ENCODE assay signal across 25 cellular contexts in genomic region chr11:69423611-69424385, GRCh38. TPM values are rescaled to one million over a fixed set of nuclear protein-coding genes. Genes with fewer than 3 reads are reported as not detected.
"Had no signal": no experiment of that assay in that cellular context is flagged by ENCODE, and none has a peak within 500 bp of the region (broad histone marks: within the 10 kb centered on the region; RNA-seq: fewer than 3 reads in every experiment).

No MANE protein-coding gene starts in this region.

- H3K9me3 Mint-ChIP-seq: natural killer cell treated with Interleukin-12 subunit alpha and Interleukin-12 subunit beta and Interleukin-15 and Interleukin-18, amount 100 ng/mL, for 72 hours had no signal

- H3K27ac Mint-ChIP-seq: activated CD4-positive, alpha-beta memory T cell treated with anti-CD3 and anti-CD28 coated beads, Interleukin-2, amount 10 ng/mL, durations not matched to agents 7 days and 5 days; activated CD4-positive, alpha-beta T cell treated with anti-CD3 and anti-CD28 coated beads, Interleukin-2, amount 10 ng/mL, durations not matched to agents 24 days and 14 days; activated CD8-positive, alpha-beta memory T cell treated with anti-CD3 and anti-CD28 coated beads, Interleukin-2, amount 10 ng/mL, durations not matched to agents 7 days and 5 days; activated naive CD4-positive, alpha-beta T cell treated with anti-CD3 and anti-CD28 coated beads, Interleukin-2, amount 50 U/mL, for 24 hours; effector memory CD8-positive, alpha-beta T cell; natural killer cell treated with Interleukin-12 subunit alpha and Interleukin-12 subunit beta and Interleukin-15 and Interleukin-18, amount 100 ng/mL, for 72 hours; stimulated activated effector memory CD8-positive, alpha-beta T cell treated with anti-CD3 and anti-CD28 coated beads, Interleukin-12 subunit alpha, Interleukin-12 subunit beta, amount 100 ng/mL, for 72 hours; stimulated activated naive CD8-positive, alpha-beta T cell treated with anti-CD3 and anti-CD28 coated beads, Interleukin-15, amount 100 ng/mL, for 72 hours; T-helper 17 cell had no signal

- H3K36me3 Mint-ChIP-seq: activated CD8-positive, alpha-beta memory T cell treated with anti-CD3 and anti-CD28 coated beads, Interleukin-2, amount 10 ng/mL, durations not matched to agents 7 days and 5 days; activated naive CD4-positive, alpha-beta T cell treated with anti-CD3 and anti-CD28 coated beads, Interleukin-2, amount 50 U/mL, for 24 hours; brain had no signal

- H3K4me3 Mint-ChIP-seq: activated CD4-positive, alpha-beta memory T cell treated with anti-CD3 and anti-CD28 coated beads, Interleukin-2, amount 10 ng/mL, durations not matched to agents 7 days and 5 days; activated CD4-positive, alpha-beta T cell treated with anti-CD3 and anti-CD28 coated beads, Interleukin-2, amount 10 ng/mL, durations not matched to agents 24 days and 14 days; activated CD8-positive, alpha-beta memory T cell treated with anti-CD3 and anti-CD28 coated beads, Interleukin-2, amount 10 ng/mL, durations not matched to agents 7 days and 5 days; activated naive CD4-positive, alpha-beta T cell treated with anti-CD3 and anti-CD28 coated beads, Interleukin-2, amount 50 U/mL, for 24 hours; brain; effector memory CD8-positive, alpha-beta T cell; natural killer cell treated with Interleukin-12 subunit alpha and Interleukin-12 subunit beta and Interleukin-15 and Interleukin-18, amount 100 ng/mL, for 72 hours; stimulated activated effector memory CD8-positive, alpha-beta T cell treated with anti-CD3 and anti-CD28 coated beads, Interleukin-12 subunit alpha, Interleukin-12 subunit beta, amount 100 ng/mL, for 72 hours; stimulated activated naive CD8-positive, alpha-beta T cell treated with anti-CD3 and anti-CD28 coated beads, Interleukin-15, amount 100 ng/mL, for 72 hours; T-helper 17 cell had no signal

- H3K4me1 ChIP-seq: esophagus squamous epithelium had no signal

- H3K4me1 Mint-ChIP-seq: T-helper 17 cell had no signal

- ATAC-seq: activated CD4-positive, CD25-positive, alpha-beta regulatory T cell treated with anti-CD3 and anti-CD28 coated beads, Interleukin-2, amount 50 U/mL, for 24 hours; activated CD8-positive, alpha-beta memory T cell treated with anti-CD3 and anti-CD28 coated beads, Interleukin-2, amount 10 ng/mL, durations not matched to agents 7 days and 5 days; effector memory CD8-positive, alpha-beta T cell; gastroesophageal sphincter; natural killer cell treated with Interleukin-12 subunit alpha and Interleukin-12 subunit beta and Interleukin-15 and Interleukin-18, amount 100 ng/mL, for 72 hours; right cardiac atrium; stimulated activated effector memory CD8-positive, alpha-beta T cell treated with anti-CD3 and anti-CD28 coated beads, Interleukin-12 subunit alpha, Interleukin-12 subunit beta, amount 100 ng/mL, for 72 hours; stimulated activated naive CD8-positive, alpha-beta T cell treated with anti-CD3 and anti-CD28 coated beads, Interleukin-15, amount 100 ng/mL, for 72 hours; T-helper 17 cell had no signal

- H3K4me3 ChIP-seq: dorsolateral prefrontal cortex, esophagus squamous epithelium, gastroesophageal sphincter, ovary, tibial artery had no signal

- H3K36me3 ChIP-seq: esophagus squamous epithelium, gastroesophageal sphincter, ovary, tibial artery had no signal

- H3K27ac ChIP-seq: dorsolateral prefrontal cortex, esophagus squamous epithelium, gastroesophageal sphincter, ovary, tibial artery had no signal

- DNase-seq: activated CD4-positive, alpha-beta memory T cell treated with anti-CD3 and anti-CD28 coated beads, Interleukin-2, amount 10 ng/mL, durations not matched to agents 7 days and 5 days; activated CD4-positive, alpha-beta T cell treated with anti-CD3 and anti-CD28 coated beads, Interleukin-2, amount 10 ng/mL, durations not matched to agents 24 days and 14 days; activated CD8-positive, alpha-beta memory T cell treated with anti-CD3 and anti-CD28 coated beads, Interleukin-2, amount 10 ng/mL, durations not matched to agents 7 days and 5 days; activated gamma-delta T cell treated with Interleukin-2 at 50 U/mL for 16 hours; anterior cingulate cortex; effector memory CD8-positive, alpha-beta T cell; esophagus squamous epithelium; head of caudate nucleus; hypothalamus; ovary; right cardiac atrium; stimulated activated CD4-positive, alpha-beta T cell treated with anti-CD3 and anti-CD28 coated beads, Interleukin-2, amount 100 ng/mL, for 24 hours; stimulated activated naive CD8-positive, alpha-beta T cell treated with anti-CD3 and anti-CD28 coated beads, Interleukin-15, amount 100 ng/mL, for 72 hours; T-helper 17 cell; tibial artery had no signal

- H3K27me3 ChIP-seq: dorsolateral prefrontal cortex, ovary, tibial artery had no signal

- H3K9me3 ChIP-seq: ovary had no signal

RNA-seq across cellular contexts. Expression of gene LINC01488, which starts 57.7 kb away (rescaled TPM):
- total RNA-seq: activated CD4-positive, alpha-beta memory T cell treated with anti-CD3 and anti-CD28 coated beads, Interleukin-2, amount 10 ng/mL, durations not matched to agents 7 days and 5 days; activated CD4-positive, alpha-beta T cell treated with anti-CD3 and anti-CD28 coated beads, Interleukin-2, amount 10 ng/mL, durations not matched to agents 24 days and 14 days; activated CD8-positive, alpha-beta memory T cell treated with anti-CD3 and anti-CD28 coated beads, Interleukin-2, amount 10 ng/mL, durations not matched to agents 7 days and 5 days; dorsolateral prefrontal cortex; esophagus squamous epithelium; gastroesophageal sphincter; natural killer cell treated with Interleukin-12 subunit alpha and Interleukin-12 subunit beta and Interleukin-15 and Interleukin-18, amount 100 ng/mL, for 72 hours; ovary; pulmonary artery endothelial cell; skeletal muscle tissue; T-helper 17 cell; urinary bladder had no signal
- polyA plus RNA-seq: ovary had no signal
